In the genomic region with DNA sequence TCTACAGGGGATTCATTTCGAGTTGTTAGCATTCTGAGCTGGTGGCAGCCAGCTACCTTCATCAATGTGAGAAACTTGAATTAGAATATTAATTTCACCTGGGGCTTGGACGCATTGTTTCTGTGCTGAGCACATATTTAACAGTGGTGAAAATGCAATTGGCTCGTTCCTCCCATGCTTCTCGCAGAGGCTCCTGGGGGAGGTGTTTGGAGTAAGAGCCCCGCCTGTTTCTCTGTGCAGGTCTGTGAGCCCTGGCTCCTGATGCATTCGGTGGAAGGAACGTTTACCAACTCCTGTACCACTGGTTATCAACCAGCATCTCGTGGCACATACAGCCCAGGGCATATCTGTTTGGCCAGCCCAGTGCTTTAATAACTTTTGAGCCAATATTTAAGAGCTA, we compare ENCODE assay signal across 38 cellular contexts. TPM values are rescaled to one million over a fixed set of nuclear protein-coding genes. Genes with fewer than 3 reads are reported as not detected.
"Had no signal": no experiment of that assay in that cellular context is flagged by ENCODE, and none has a peak within 500 bp of the region (broad histone marks: within the 10 kb centered on the region; RNA-seq: fewer than 3 reads in every experiment).

No MANE protein-coding gene starts in this region.

- H3K27ac ChIP-seq: ascending aorta, cardiac muscle cell, VCaP had no signal

- DNase-seq: activated CD4-positive, alpha-beta memory T cell treated with anti-CD3 and anti-CD28 coated beads, Interleukin-2, amount 10 ng/mL, durations not matched to agents 7 days and 5 days; activated CD4-positive, alpha-beta T cell treated with anti-CD3 and anti-CD28 coated beads for 1 hour; activated CD4-positive, alpha-beta T cell treated with anti-CD3 and anti-CD28 coated beads for 36 hours; activated CD4-positive, alpha-beta T cell treated with anti-CD3 and anti-CD28 coated beads for 48 hours; activated CD4-positive, alpha-beta T cell treated with anti-CD3 and anti-CD28 coated beads, Interleukin-2, amount 10 ng/mL, durations not matched to agents 7 days and 5 days; activated CD4-positive, alpha-beta T cell treated with anti-CD3 and anti-CD28 coated beads, Interleukin-2, amount 50 U/mL, for 48 hours; activated CD4-positive, CD25-positive, alpha-beta regulatory T cell; activated CD8-positive, alpha-beta memory T cell treated with anti-CD3 and anti-CD28 coated beads for 24 hours; activated CD8-positive, alpha-beta memory T cell treated with anti-CD3 and anti-CD28 coated beads, Interleukin-2, amount 10 ng/mL, durations not matched to agents 7 days and 5 days; activated CD8-positive, alpha-beta memory T cell treated with anti-CD3 and anti-CD28 coated beads, Interleukin-2, amount 50 U/mL, for 48 hours; activated CD8-positive, alpha-beta T cell treated with anti-CD3 and anti-CD28 coated beads, Interleukin-2, amount 10 ng/mL, durations not matched to agents 7 days and 5 days; activated effector memory CD4-positive, alpha-beta T cell treated with Interleukin-2 at 50 U/mL for 16 hours; activated gamma-delta T cell; activated naive CD4-positive, alpha-beta T cell treated with anti-CD3 and anti-CD28 coated beads, Interleukin-2, amount 10 ng/mL, durations not matched to agents 7 days and 5 days; activated naive CD4-positive, alpha-beta T cell treated with Interleukin-2 at 50 U/mL for 16 hours; activated naive CD8-positive, alpha-beta T cell treated with anti-CD3 and anti-CD28 coated beads, Interleukin-2, amount 10 ng/mL, durations not matched to agents 7 days and 5 days; activated naive CD8-positive, alpha-beta T cell treated with anti-CD3 and anti-CD28 coated beads, Interleukin-2, amount 50 U/mL, for 24 hours; activated T-cell treated with anti-CD3 and anti-CD28 coated beads, Interleukin-2, amount 50 U/mL, for 24 hours; activated T-cell treated with anti-CD3 and anti-CD28 coated beads, Interleukin-2, amount 50 U/mL, for 48 hours; amygdala; anterior cingulate cortex; cerebellar nuclear complex; T-helper 1 cell; T-helper 2 cell; T-helper 9 cell had no signal

- H3K27me3 ChIP-seq: ascending aorta, cardiac muscle cell had no signal

- H3K4me1 Mint-ChIP-seq: activated CD4-positive, alpha-beta T cell treated with anti-CD3 and anti-CD28 coated beads for 36 hours; activated naive CD4-positive, alpha-beta T cell treated with anti-CD3 and anti-CD28 coated beads, Interleukin-2, amount 50 U/mL, for 24 hours; activated naive CD8-positive, alpha-beta T cell treated with anti-CD3 and anti-CD28 coated beads, Interleukin-2, amount 50 U/mL, for 24 hours had no signal

- H3K36me3 Mint-ChIP-seq: activated CD8-positive, alpha-beta memory T cell treated with anti-CD3 and anti-CD28 coated beads, Interleukin-2, amount 10 ng/mL, durations not matched to agents 7 days and 5 days; activated naive CD4-positive, alpha-beta T cell treated with anti-CD3 and anti-CD28 coated beads, Interleukin-2, amount 10 ng/mL, durations not matched to agents 7 days and 5 days; activated naive CD4-positive, alpha-beta T cell treated with anti-CD3 and anti-CD28 coated beads, Interleukin-2, amount 50 U/mL, for 24 hours; activated naive CD8-positive, alpha-beta T cell; activated naive CD8-positive, alpha-beta T cell treated with anti-CD3 and anti-CD28 coated beads, Interleukin-2, amount 10 ng/mL, durations not matched to agents 7 days and 5 days had no signal

- H3K4me3 ChIP-seq: ascending aorta, cardiac muscle cell had no signal

- FAIRE-seq: bronchial epithelial cell, TTC549 had no signal

- H3K36me3 ChIP-seq: ascending aorta, cardiac muscle cell had no signal

- H3K4me1 ChIP-seq: ascending aorta had no signal

- H3K9me3 Mint-ChIP-seq: activated CD4-positive, alpha-beta memory T cell treated with anti-CD3 and anti-CD28 coated beads, Interleukin-2, amount 10 ng/mL, durations not matched to agents 7 days and 5 days; activated CD4-positive, alpha-beta T cell treated with anti-CD3 and anti-CD28 coated beads, Interleukin-2, amount 10 ng/mL, durations not matched to agents 7 days and 5 days; activated naive CD4-positive, alpha-beta T cell treated with anti-CD3 and anti-CD28 coated beads, Interleukin-2, amount 10 ng/mL, durations not matched to agents 7 days and 5 days; activated naive CD4-positive, alpha-beta T cell treated with anti-CD3 and anti-CD28 coated beads, Interleukin-2, amount 50 U/mL, for 24 hours; activated naive CD8-positive, alpha-beta T cell treated with anti-CD3 and anti-CD28 coated beads, Interleukin-2, amount 10 ng/mL, durations not matched to agents 7 days and 5 days; activated naive CD8-positive, alpha-beta T cell treated with anti-CD3 and anti-CD28 coated beads, Interleukin-2, amount 50 U/mL, for 24 hours; activated T-cell treated with anti-CD3 and anti-CD28 coated beads, Interleukin-2, amount 50 U/mL, for 24 hours; activated T-helper 2 cell treated with anti-CD3 and anti-CD28 coated beads, Interferon-gamma antibody, Interleukin-2, Interleukin-4, amounts not matched to agents 10 μg/mL and 5 μg/mL and 100 μg/mL, durations not matched to agents 14 hours and 24 hours and 36 hours; central memory CD8-positive, alpha-beta T cell; T-helper 1 cell treated with Interleukin-12 subunit alpha and Interleukin-12 subunit beta and Interleukin-4 antibody, amounts not matched to agents 30 μg/mL and 1 μg/mL, for 36 hours; T-helper 2 cell treated with Interferon-gamma antibody and Interleukin-4, amounts not matched to agents 5 μg/mL and 100 μg/mL, for 36 hours had no signal

- H3K4me3 Mint-ChIP-seq: activated CD4-positive, alpha-beta memory T cell treated with anti-CD3 and anti-CD28 coated beads, Interleukin-2, amount 10 ng/mL, durations not matched to agents 7 days and 5 days; activated CD4-positive, alpha-beta T cell treated with anti-CD3 and anti-CD28 coated beads for 36 hours; activated CD4-positive, alpha-beta T cell treated with anti-CD3 and anti-CD28 coated beads, Interleukin-2, amount 10 ng/mL, durations not matched to agents 7 days and 5 days; activated CD8-positive, alpha-beta memory T cell treated with anti-CD3 and anti-CD28 coated beads, Interleukin-2, amount 10 ng/mL, durations not matched to agents 7 days and 5 days; activated CD8-positive, alpha-beta T cell treated with anti-CD3 and anti-CD28 coated beads, Interleukin-2, amount 10 ng/mL, durations not matched to agents 7 days and 5 days; activated naive CD4-positive, alpha-beta T cell treated with anti-CD3 and anti-CD28 coated beads, Interleukin-2, amount 10 ng/mL, durations not matched to agents 7 days and 5 days; activated naive CD4-positive, alpha-beta T cell treated with anti-CD3 and anti-CD28 coated beads, Interleukin-2, amount 50 U/mL, for 24 hours; activated naive CD8-positive, alpha-beta T cell; activated naive CD8-positive, alpha-beta T cell treated with anti-CD3 and anti-CD28 coated beads, Interleukin-2, amount 10 ng/mL, durations not matched to agents 7 days and 5 days; activated naive CD8-positive, alpha-beta T cell treated with anti-CD3 and anti-CD28 coated beads, Interleukin-2, amount 50 U/mL, for 24 hours; activated T-cell treated with anti-CD3 and anti-CD28 coated beads, Interleukin-2, amount 50 U/mL, for 24 hours; brain; central memory CD8-positive, alpha-beta T cell; T-helper 1 cell treated with Interleukin-12 subunit alpha and Interleukin-12 subunit beta and Interleukin-4 antibody, amounts not matched to agents 30 μg/mL and 1 μg/mL, for 36 hours; T-helper 2 cell treated with Interferon-gamma antibody and Interleukin-4, amounts not matched to agents 5 μg/mL and 100 μg/mL, for 36 hours had no signal

- H3K27ac Mint-ChIP-seq: activated CD4-positive, alpha-beta memory T cell treated with anti-CD3 and anti-CD28 coated beads, Interleukin-2, amount 10 ng/mL, durations not matched to agents 7 days and 5 days; activated CD4-positive, alpha-beta T cell treated with anti-CD3 and anti-CD28 coated beads for 36 hours; activated CD4-positive, alpha-beta T cell treated with anti-CD3 and anti-CD28 coated beads, Interleukin-2, amount 10 ng/mL, durations not matched to agents 7 days and 5 days; activated CD8-positive, alpha-beta memory T cell treated with anti-CD3 and anti-CD28 coated beads, Interleukin-2, amount 10 ng/mL, durations not matched to agents 7 days and 5 days; activated CD8-positive, alpha-beta T cell treated with anti-CD3 and anti-CD28 coated beads, Interleukin-2, amount 10 ng/mL, durations not matched to agents 7 days and 5 days; activated naive CD4-positive, alpha-beta T cell treated with anti-CD3 and anti-CD28 coated beads, Interleukin-2, amount 10 ng/mL, durations not matched to agents 7 days and 5 days; activated naive CD4-positive, alpha-beta T cell treated with anti-CD3 and anti-CD28 coated beads, Interleukin-2, amount 50 U/mL, for 24 hours; activated naive CD8-positive, alpha-beta T cell; activated naive CD8-positive, alpha-beta T cell treated with anti-CD3 and anti-CD28 coated beads, Interleukin-2, amount 10 ng/mL, durations not matched to agents 7 days and 5 days; activated naive CD8-positive, alpha-beta T cell treated with anti-CD3 and anti-CD28 coated beads, Interleukin-2, amount 50 U/mL, for 24 hours; activated T-cell treated with anti-CD3 and anti-CD28 coated beads, Interleukin-2, amount 50 U/mL, for 24 hours; activated T-helper 2 cell treated with anti-CD3 and anti-CD28 coated beads, Interferon-gamma antibody, Interleukin-2, Interleukin-4, amounts not matched to agents 10 μg/mL and 5 μg/mL and 100 μg/mL, durations not matched to agents 14 hours and 24 hours and 36 hours; brain; T-helper 1 cell treated with Interleukin-12 subunit alpha and Interleukin-12 subunit beta and Interleukin-4 antibody, amounts not matched to agents 30 μg/mL and 1 μg/mL, for 36 hours; T-helper 2 cell treated with Interferon-gamma antibody and Interleukin-4, amounts not matched to agents 5 μg/mL and 100 μg/mL, for 36 hours had no signal

- ATAC-seq: activated CD4-positive, alpha-beta T cell treated with anti-CD3 and anti-CD28 coated beads for 36 hours; activated CD4-positive, CD25-positive, alpha-beta regulatory T cell treated with anti-CD3 and anti-CD28 coated beads, Interleukin-2, amount 50 U/mL, for 24 hours; activated CD8-positive, alpha-beta memory T cell treated with anti-CD3 and anti-CD28 coated beads, Interleukin-2, amount 10 ng/mL, durations not matched to agents 7 days and 5 days; activated CD8-positive, alpha-beta T cell treated with anti-CD3 and anti-CD28 coated beads, Interleukin-2, amount 10 ng/mL, durations not matched to agents 7 days and 5 days; activated naive CD8-positive, alpha-beta T cell treated with anti-CD3 and anti-CD28 coated beads, Interleukin-2, amount 50 U/mL, for 24 hours had no signal

RNA-seq across cellular contexts. Expression of gene TMEM132B, which starts 20.6 kb away (rescaled TPM):
- total RNA-seq: activated CD4-positive, alpha-beta memory T cell treated with anti-CD3 and anti-CD28 coated beads, Interleukin-2, amount 10 ng/mL, durations not matched to agents 7 days and 5 days; activated CD4-positive, alpha-beta T cell treated with anti-CD3 and anti-CD28 coated beads for 36 hours; activated CD4-positive, alpha-beta T cell treated with anti-CD3 and anti-CD28 coated beads, Interleukin-2, amount 10 ng/mL, durations not matched to agents 7 days and 5 days; activated CD8-positive, alpha-beta memory T cell treated with anti-CD3 and anti-CD28 coated beads, Interleukin-2, amount 10 ng/mL, durations not matched to agents 7 days and 5 days; activated CD8-positive, alpha-beta T cell treated with anti-CD3 and anti-CD28 coated beads, Interleukin-2, amount 10 ng/mL, durations not matched to agents 7 days and 5 days; activated naive CD8-positive, alpha-beta T cell treated with anti-CD3 and anti-CD28 coated beads, Interleukin-2, amount 10 ng/mL, durations not matched to agents 7 days and 5 days; activated T-helper 2 cell treated with anti-CD3 and anti-CD28 coated beads, Interferon-gamma antibody, Interleukin-2, Interleukin-4, amounts not matched to agents 10 μg/mL and 5 μg/mL and 100 μg/mL, durations not matched to agents 14 hours and 24 hours and 36 hours had no signal
